1 cellular context compared by ENCODE assay signal in the genomic region with DNA sequence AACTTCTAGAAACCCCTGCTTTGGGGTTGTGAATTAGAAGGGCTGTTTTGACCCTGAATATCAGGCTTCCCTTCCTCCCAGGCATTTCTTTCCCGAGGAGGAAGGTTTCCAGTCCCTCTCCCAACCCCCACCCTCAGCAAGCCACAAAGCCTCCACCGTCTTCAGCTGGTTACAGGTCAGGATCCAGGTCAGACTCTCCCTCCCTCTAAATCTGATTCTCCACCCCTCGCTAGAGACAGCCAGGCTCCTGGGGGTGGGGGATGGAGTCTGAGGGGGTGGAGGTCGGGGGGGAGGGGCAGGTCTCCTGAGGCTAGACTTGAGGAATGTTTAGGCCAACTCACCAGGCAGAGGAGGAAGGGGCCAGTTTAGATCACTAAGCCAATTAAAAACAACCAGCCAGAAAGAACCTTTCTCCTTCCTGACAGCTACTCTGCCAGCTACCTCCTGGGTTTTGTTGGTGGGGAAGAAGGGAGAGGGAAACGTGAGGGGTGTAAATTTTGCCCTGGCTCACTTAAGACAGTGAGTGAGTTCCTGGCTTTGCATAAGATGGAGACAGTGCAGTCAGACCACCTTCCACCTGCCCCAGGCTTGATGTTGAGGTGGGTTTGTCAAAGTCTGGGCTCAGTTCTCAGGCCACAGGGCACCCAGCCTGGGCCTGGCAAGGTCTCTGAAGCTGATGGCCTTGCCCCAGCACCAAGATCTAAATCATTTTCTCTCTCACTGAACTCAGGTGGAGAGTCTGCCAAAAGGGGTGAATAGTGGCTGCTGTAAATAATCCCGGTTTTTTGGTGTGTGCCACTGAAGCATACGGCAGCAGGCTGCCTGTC.
TF ChIP-seq lines count a peak whose summit lies in the region.

No MANE protein-coding gene starts in this region.

TF ChIP-seq in SK-N-SH, 30 proteins besides CTCF, POLR2A, EP300 and RAD21 (continued from another document):
- no peak for TF ChIP-seq SIN3A (IDR thresholded peaks at IDR 0.05; ENCODE audit: borderline replicate concordance, low read depth, low read length)
- TF ChIP-seq, protein P1, sequence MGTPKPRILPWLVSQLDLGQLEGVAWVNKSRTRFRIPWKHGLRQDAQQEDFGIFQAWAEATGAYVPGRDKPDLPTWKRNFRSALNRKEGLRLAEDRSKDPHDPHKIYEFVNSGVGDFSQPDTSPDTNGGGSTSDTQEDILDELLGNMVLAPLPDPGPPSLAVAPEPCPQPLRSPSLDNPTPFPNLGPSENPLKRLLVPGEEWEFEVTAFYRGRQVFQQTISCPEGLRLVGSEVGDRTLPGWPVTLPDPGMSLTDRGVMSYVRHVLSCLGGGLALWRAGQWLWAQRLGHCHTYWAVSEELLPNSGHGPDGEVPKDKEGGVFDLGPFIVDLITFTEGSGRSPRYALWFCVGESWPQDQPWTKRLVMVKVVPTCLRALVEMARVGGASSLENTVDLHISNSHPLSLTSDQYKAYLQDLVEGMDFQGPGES (IDR thresholded peaks at IDR 0.05; ENCODE audit: low read depth, low read length): no peak
- TF ChIP-seq, protein P2, sequence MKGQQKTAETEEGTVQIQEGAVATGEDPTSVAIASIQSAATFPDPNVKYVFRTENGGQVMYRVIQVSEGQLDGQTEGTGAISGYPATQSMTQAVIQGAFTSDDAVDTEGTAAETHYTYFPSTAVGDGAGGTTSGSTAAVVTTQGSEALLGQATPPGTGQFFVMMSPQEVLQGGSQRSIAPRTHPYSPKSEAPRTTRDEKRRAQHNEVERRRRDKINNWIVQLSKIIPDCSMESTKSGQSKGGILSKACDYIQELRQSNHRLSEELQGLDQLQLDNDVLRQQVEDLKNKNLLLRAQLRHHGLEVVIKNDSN (IDR thresholded peaks at IDR 0.05; ENCODE audit: borderline replicate concordance, low read depth): no peak
- no peak for TF ChIP-seq GATA2 (CRISPR knock-in tag; IDR thresholded peaks at IDR 0.05)
TF ChIP-seq in SK-N-SH: peak in this region for 0.
